ENCODE assay signal across 1 cellular context in the genomic region with DNA sequence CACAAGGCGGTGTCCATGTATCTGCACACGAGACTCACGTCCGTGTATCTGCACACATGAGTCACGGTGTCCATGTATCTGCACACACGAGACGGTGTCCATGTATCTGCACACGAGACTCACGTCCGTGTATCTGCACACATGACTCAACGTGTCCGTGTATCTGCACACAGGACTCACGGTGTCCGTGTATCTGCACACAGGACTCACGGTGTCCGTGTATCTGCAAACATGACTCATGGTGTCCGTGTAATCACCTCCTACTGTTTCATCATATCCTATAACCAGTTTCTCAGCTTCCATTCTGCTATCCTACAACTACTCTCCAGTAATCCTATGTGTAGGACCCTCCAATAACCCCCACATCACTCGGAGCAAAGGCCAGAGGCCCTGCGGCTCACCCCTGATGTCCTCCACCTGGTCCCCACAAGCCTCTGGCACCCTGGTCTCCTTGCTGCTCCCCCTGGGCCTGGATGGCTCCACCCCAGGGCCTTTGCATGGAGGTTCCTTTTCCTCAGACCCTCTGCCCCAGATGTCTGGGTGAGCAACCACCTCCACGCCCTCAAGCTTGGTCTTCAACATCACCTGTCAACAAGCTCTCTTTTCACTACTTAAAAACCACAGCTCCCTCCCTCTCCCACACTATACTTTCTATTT.
TF ChIP-seq lines count a peak whose summit lies in the region.

No MANE protein-coding gene starts in this region.

TF ChIP-seq in A549, 52 proteins besides CTCF, POLR2A, EP300 and RAD21 (continued from another document):
- TF ChIP-seq CEBPB (IDR thresholded peaks at IDR 0.05) (no peak), NFE2L2 (conservative IDR thresholded peaks at IDR 0.05; ENCODE audit: low read length) (no peak)
- TF ChIP-seq, protein P1, sequence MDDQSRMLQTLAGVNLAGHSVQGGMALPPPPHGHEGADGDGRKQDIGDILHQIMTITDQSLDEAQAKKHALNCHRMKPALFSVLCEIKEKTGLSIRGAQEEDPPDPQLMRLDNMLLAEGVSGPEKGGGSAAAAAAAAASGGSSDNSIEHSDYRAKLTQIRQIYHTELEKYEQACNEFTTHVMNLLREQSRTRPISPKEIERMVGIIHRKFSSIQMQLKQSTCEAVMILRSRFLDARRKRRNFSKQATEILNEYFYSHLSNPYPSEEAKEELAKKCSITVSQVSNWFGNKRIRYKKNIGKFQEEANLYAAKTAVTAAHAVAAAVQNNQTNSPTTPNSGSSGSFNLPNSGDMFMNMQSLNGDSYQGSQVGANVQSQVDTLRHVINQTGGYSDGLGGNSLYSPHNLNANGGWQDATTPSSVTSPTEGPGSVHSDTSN (IDR thresholded peaks at IDR 0.05), result no peak
